Comparison of ENCODE assay signal across 1 cellular context in genomic region chr19:39310558-39311311, GRCh38.
TF ChIP-seq lines count a peak whose summit lies in the region.

No MANE protein-coding gene starts in this region.

TF ChIP-seq in neural cell, 6 proteins besides CTCF, POLR2A, EP300 and RAD21 (continued from another document):
- no peak for TF ChIP-seq REST (IDR thresholded peaks at IDR 0.05; ENCODE audit: borderline replicate concordance)
TF ChIP-seq in neural cell: peak in this region for 0.
